1 cellular context compared by ENCODE assay signal in the genomic region with DNA sequence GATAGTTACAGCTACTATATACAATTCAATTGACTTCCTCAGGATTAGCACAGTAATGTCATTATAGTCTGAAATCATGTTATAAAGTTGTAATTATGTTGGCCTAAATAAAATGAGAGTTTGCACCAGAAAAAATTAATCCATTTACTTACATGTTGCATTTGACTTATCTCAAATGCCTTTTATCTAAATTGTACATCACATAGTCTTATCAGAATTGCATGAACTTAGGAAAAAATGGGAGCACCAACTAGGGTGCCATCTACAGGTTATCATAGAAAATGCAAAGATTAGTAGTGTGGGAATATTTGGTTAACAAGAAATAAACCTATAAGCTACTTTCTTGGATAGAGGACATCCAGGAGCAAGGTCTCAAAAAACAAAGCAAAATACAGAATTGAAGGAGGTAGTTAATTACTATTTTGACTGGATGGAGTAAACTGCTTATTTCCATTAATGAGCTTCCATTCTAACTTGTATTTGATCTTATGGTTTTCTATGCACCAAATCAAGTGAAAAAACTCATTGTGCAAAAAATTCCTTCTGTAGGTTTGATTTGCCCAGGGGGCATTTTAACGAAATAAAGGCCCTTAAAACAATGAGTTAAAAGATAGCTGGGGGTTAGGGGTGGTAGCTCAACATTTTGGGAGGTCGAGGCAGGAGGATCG.
TF ChIP-seq lines count a peak whose summit lies in the region.

No MANE protein-coding gene starts in this region.

TF ChIP-seq in K562, 482 proteins besides CTCF, POLR2A, EP300 and RAD21 (continued from another document):
- TF ChIP-seq, protein P1, sequence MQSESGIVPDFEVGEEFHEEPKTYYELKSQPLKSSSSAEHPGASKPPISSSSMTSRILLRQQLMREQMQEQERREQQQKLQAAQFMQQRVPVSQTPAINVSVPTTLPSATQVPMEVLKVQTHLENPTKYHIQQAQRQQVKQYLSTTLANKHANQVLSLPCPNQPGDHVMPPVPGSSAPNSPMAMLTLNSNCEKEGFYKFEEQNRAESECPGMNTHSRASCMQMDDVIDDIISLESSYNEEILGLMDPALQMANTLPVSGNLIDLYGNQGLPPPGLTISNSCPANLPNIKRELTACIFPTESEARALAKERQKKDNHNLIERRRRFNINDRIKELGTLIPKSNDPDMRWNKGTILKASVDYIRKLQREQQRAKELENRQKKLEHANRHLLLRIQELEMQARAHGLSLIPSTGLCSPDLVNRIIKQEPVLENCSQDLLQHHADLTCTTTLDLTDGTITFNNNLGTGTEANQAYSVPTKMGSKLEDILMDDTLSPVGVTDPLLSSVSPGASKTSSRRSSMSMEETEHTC (IDR thresholded peaks at IDR 0.05): no peak
- TF ChIP-seq HNRNPLL (IDR thresholded peaks at IDR 0.05; ENCODE audit: low read depth, low read length, poor library complexity, severe bottlenecking) (no peak), STAG1 (CRISPR knock-in tag; IDR thresholded peaks at IDR 0.05; ENCODE audit: borderline replicate concordance) (no peak)
